8 cellular contexts compared by ENCODE assay signal in genomic region chr17:81967533-81968395, GRCh38. TPM values are rescaled to one million over a fixed set of nuclear protein-coding genes. Genes with fewer than 3 reads are reported as not detected.
DNase-seq lines count a peak whose midpoint lies in the region; ATAC-seq and TF ChIP-seq lines count a peak whose summit lies in the region.

No MANE protein-coding gene starts in this region.

- no peaks in the 10 kb centered on the region for H4K20me1 ChIP-seq in OCI-LY7 (ENCODE audit: insufficient read depth, low read length)

- H3K4me1 ChIP-seq in Caco-2 (peaks cover 28% of the 10 kb centered on the region), OCI-LY7 (ENCODE audit: insufficient read depth, low read length, poor library complexity, severe bottlenecking) (peaks cover 29% of the 10 kb centered on the region)

- POLR2A ChIA-PET in Caco-2 (lab: Charles Lee), result interaction anchor here (0.6 to 1.0 kb wide), 4 partner anchors 9 to 59 kb away, joined by 3 to 7 read pairs (median 4); partner anchors contain the start of gene PYCR1
- POLR2A ChIA-PET in OCI-LY7 (lab: Charles Lee), result interaction anchor here (0.5 to 2.1 kb wide), 5 partner anchors 8 to 539 kb away, joined by 3 to 7 read pairs (median 4); no protein-coding TSS in a partner anchor

- H3K27me3 ChIP-seq in Caco-2 (replicated peaks; ENCODE audit: control insufficient read depth, insufficient read depth, low read length), result no peaks in the 10 kb centered on the region

- no peaks in the 10 kb centered on the region for H3K9me3 Mint-ChIP-seq in Caco-2 (ENCODE audit: unreplicated experiment)
- no peaks in the 10 kb centered on the region for H3K9me3 Mint-ChIP-seq in activated T-helper 17 cell treated with anti-CD3 and anti-CD28 coated beads, Interleukin-2, amount 50 U/mL, for 72 hours

- peak overlapping the region; percentile 57 for H3K4me3 Mint-ChIP-seq in Caco-2 (ENCODE audit: unreplicated experiment)
- H3K4me3 Mint-ChIP-seq in activated T-helper 17 cell treated with anti-CD3 and anti-CD28 coated beads, Interleukin-2, amount 50 U/mL, for 72 hours, result peak overlapping the region; percentile 73

- H3K9me2 ChIP-seq in OCI-LY7 (ENCODE audit: insufficient read depth, low read length), result no peaks in the 10 kb centered on the region

- ATAC-seq in HG03354 (IDR thresholded peaks at IDR 0.05; ENCODE audit: poor library complexity, severe bottlenecking, unreplicated experiment) (peak; percentile 56), omental fat pad (ENCODE audit: low FRiP score) (peak; percentile 37), GM21529 (IDR thresholded peaks at IDR 0.05; ENCODE audit: unreplicated experiment) (no peak)
- ATAC-seq in activated T-helper 17 cell treated with anti-CD3 and anti-CD28 coated beads, Interleukin-2, amount 50 U/mL, for 72 hours (replicated peaks), result peak; percentile 98

- H3K27me3 Mint-ChIP-seq in Caco-2 (ENCODE audit: insufficient read depth, unreplicated experiment), result no peaks in the 10 kb centered on the region
- no peaks in the 10 kb centered on the region for H3K27me3 Mint-ChIP-seq in activated T-helper 17 cell treated with anti-CD3 and anti-CD28 coated beads, Interleukin-2, amount 50 U/mL, for 72 hours

- intact Hi-C loops in Caco-2 (cut with micrococcal nuclease; ENCODE audit: unreplicated experiment), result loop anchor here (1.0 kb wide), 1 partner anchor 9 kb away; no protein-coding TSS in a partner anchor
- intact Hi-C loops in OCI-LY7 (cut with micrococcal nuclease; ENCODE audit: unreplicated experiment), result loop anchor here (1.0 to 5.0 kb wide), 4 partner anchors 10 to 135 kb away; partner anchors contain the start of genes ALYREF, ANAPC11, ASPSCR1 and CENPX

- H3K36me3 ChIP-seq in Caco-2 (ENCODE audit: control insufficient read depth, insufficient read depth, low read length) (no peaks in the 10 kb centered on the region), OCI-LY7 (ENCODE audit: insufficient read depth, low read length) (no peaks in the 10 kb centered on the region)

- H3K36me3 Mint-ChIP-seq in Caco-2 (ENCODE audit: insufficient read depth, unreplicated experiment), result peaks cover 7% of the 10 kb centered on the region
- no peaks in the 10 kb centered on the region for H3K36me3 Mint-ChIP-seq in activated T-helper 17 cell treated with anti-CD3 and anti-CD28 coated beads, Interleukin-2, amount 50 U/mL, for 72 hours (ENCODE audit: low read depth)

- H3K4me3 ChIP-seq in Caco-2 (ENCODE audit: low read depth, low read length) (peak overlapping the region; percentile 16; the same call in 1 of the 2 replicates), OCI-LY7 (ENCODE audit: low read depth, low read length, poor library complexity, severe bottlenecking) (peak overlapping the region; percentile 68), foreskin fibroblast (ENCODE audit: low read depth in 1 of 2, low read length in 2 of 2) (peak overlapping the region in 1 of 2 donors; percentile 19)

- CTCF ChIA-PET in Caco-2 (lab: Charles Lee), result interaction anchor here (0.7 to 1.5 kb wide), 5 partner anchors 9 to 206 kb away, joined by 3 to 5 read pairs (median 4); partner anchors contain the start of gene DCXR
- CTCF ChIA-PET in OCI-LY7 (lab: Charles Lee; ENCODE audit: unreplicated experiment), result interaction anchor here (0.5 to 1.3 kb wide), 2 partner anchors 12 to 53 kb away, joined by 3 to 9 read pairs; no protein-coding TSS in a partner anchor

- peak overlapping the region; percentile 90 for H3K4me2 ChIP-seq in OCI-LY7 (ENCODE audit: low read length)

- DNase-seq in Caco-2, result peak; percentile 94 to 95
- peak; percentile 97 for DNase-seq in OCI-LY7 (ENCODE audit: low spot score)
- peak; percentile 80 to 94 for DNase-seq in foreskin fibroblast
- DNase-seq in omental fat pad (ENCODE audit: low spot score), result no peak
- peak; percentile 84 for DNase-seq in superior temporal gyrus (ENCODE audit: extremely low spot score)

- H3K79me2 ChIP-seq in OCI-LY7 (ENCODE audit: insufficient read depth, low read depth, low read length), result no peaks in the 10 kb centered on the region

- peak overlapping the region; percentile 87 for H3K27ac Mint-ChIP-seq in Caco-2 (ENCODE audit: unreplicated experiment)
- peak overlapping the region; percentile 36 for H3K27ac Mint-ChIP-seq in activated T-helper 17 cell treated with anti-CD3 and anti-CD28 coated beads, Interleukin-2, amount 50 U/mL, for 72 hours

- BruUV-seq in Caco-2 (replicated peaks; lab: Mats Ljungman, UMichigan) (no TSS peak), OCI-LY7 (replicated peaks; lab: Mats Ljungman, UMichigan) (no TSS peak)

- H3K27ac ChIP-seq in OCI-LY7 (ENCODE audit: low read depth, low read length, poor library complexity, severe bottlenecking), result peak overlapping the region; percentile 44

- H2AFZ ChIP-seq in OCI-LY7 (ENCODE audit: low read length), result peak overlapping the region; percentile 69

- H3K9me3 ChIP-seq in Caco-2, result peaks cover 6% of the 10 kb centered on the region; the same call in 1 of the 2 replicates
- H3K9me3 ChIP-seq in OCI-LY7 (ENCODE audit: low read length), result 0 out of 2 replicates have a peak, but pooled peaks cover 4% of the 10 kb centered on the region

- no peak for TF ChIP-seq CTCF in Caco-2 (IDR thresholded peaks at IDR 0.05; ENCODE audit: insufficient read depth in 1 of 2, low read depth in 1 of 2, low read length in 1 of 2, severe bottlenecking in 1 of 2, unreplicated experiment in 1 of 2)
- no peak for TF ChIP-seq CTCF in OCI-LY7 (conservative IDR thresholded peaks at IDR 0.05; ENCODE audit: low read length)
- TF ChIP-seq CTCF in foreskin fibroblast (IDR thresholded peaks at IDR 0.05; ENCODE audit: low read depth, low read length), result no peak
- TF ChIP-seq CTCF in omental fat pad (IDR thresholded peaks at IDR 0.05), result no peak

- peaks cover 6% of the 10 kb centered on the region for H3K4me1 Mint-ChIP-seq in Caco-2 (ENCODE audit: low read depth, unreplicated experiment)
- H3K4me1 Mint-ChIP-seq in activated T-helper 17 cell treated with anti-CD3 and anti-CD28 coated beads, Interleukin-2, amount 50 U/mL, for 72 hours, result no peaks in the 10 kb centered on the region

RNA-seq across cellular contexts. Expression of gene NOTUM, which starts 6.8 kb away (rescaled TPM):
- 11.1 and 13.0 TPM in 2 replicates for total RNA-seq in Caco-2 (2022)
- total RNA-seq in OCI-LY7 (2014; rRNA removed; shearing (Covaris generic)), result 3.6 and 4.4 TPM in 2 replicates
- 0.88 and 1.9 TPM in 2 replicates for total RNA-seq in OCI-LY7 (2022)
- 1 to 10 TPM in 1 of 2 donors, under 1 TPM in 1; 0.17 to 6.8 TPM for total RNA-seq in activated T-helper 17 cell treated with anti-CD3 and anti-CD28 coated beads, Interleukin-2, amount 50 U/mL, for 72 hours
- total RNA-seq in omental fat pad, result not detected

RNA-seq across cellular contexts. Expression of gene ASPSCR1, which starts 9.7 kb away (rescaled TPM):
- total RNA-seq in Caco-2 (2022), result 58.0 and 59.2 TPM in 2 replicates
- 66.7 and 89.1 TPM in 2 replicates for total RNA-seq in OCI-LY7 (2014; rRNA removed; shearing (Covaris generic))
- total RNA-seq in OCI-LY7 (2022), result 77.8 and 81.8 TPM in 2 replicates
- total RNA-seq in activated T-helper 17 cell treated with anti-CD3 and anti-CD28 coated beads, Interleukin-2, amount 50 U/mL, for 72 hours, result 10 to 100 TPM; 22.3 to 30.3 TPM
- 10 to 100 TPM; 12.6 to 24.3 (median 15.1) TPM for total RNA-seq in omental fat pad

RNA-seq across cellular contexts. Expression of gene MYADML2, which starts 20.7 kb away (rescaled TPM):
- total RNA-seq in Caco-2 (2022) (not detected in 2 replicates), OCI-LY7 (2022) (not detected in 2 replicates), omental fat pad (not detected)
- total RNA-seq in OCI-LY7 (2014; rRNA removed; shearing (Covaris generic)), result 0.19 TPM in 1 of 2 replicates, not detected in the other
- total RNA-seq in activated T-helper 17 cell treated with anti-CD3 and anti-CD28 coated beads, Interleukin-2, amount 50 U/mL, for 72 hours, result not detected

RNA-seq across cellular contexts. Expression of gene PYCR1, which starts 30.7 kb away (rescaled TPM):
- total RNA-seq in Caco-2 (2022) (200 and 203 TPM in 2 replicates), OCI-LY7 (2022) (165 and 173 TPM in 2 replicates), omental fat pad (10 to 100 TPM in 2 of 4 donors, 1 to 10 TPM in 2; 4.8 to 13.9 (median 10.8) TPM)
- 211 and 239 TPM in 2 replicates for total RNA-seq in OCI-LY7 (2014; rRNA removed; shearing (Covaris generic))
- total RNA-seq in activated T-helper 17 cell treated with anti-CD3 and anti-CD28 coated beads, Interleukin-2, amount 50 U/mL, for 72 hours, result 10 to 100 TPM; 25.1 to 40.6 TPM

RNA-seq across cellular contexts. Expression of gene MAFG, which starts 40.2 kb away (rescaled TPM):
- total RNA-seq in Caco-2 (2022), result 28.9 and 29.1 TPM in 2 replicates
- total RNA-seq in OCI-LY7 (2014; rRNA removed; shearing (Covaris generic)), result 16.9 and 22.7 TPM in 2 replicates
- total RNA-seq in OCI-LY7 (2022), result 30.1 and 33.6 TPM in 2 replicates
- total RNA-seq in activated T-helper 17 cell treated with anti-CD3 and anti-CD28 coated beads, Interleukin-2, amount 50 U/mL, for 72 hours, result 10 to 100 TPM; 28.9 to 32.6 TPM
- total RNA-seq in omental fat pad, result 10 to 100 TPM; 22.2 to 31.5 (median 25.6) TPM
